ENCODE assay signal across 8 cellular contexts in the genomic region with DNA sequence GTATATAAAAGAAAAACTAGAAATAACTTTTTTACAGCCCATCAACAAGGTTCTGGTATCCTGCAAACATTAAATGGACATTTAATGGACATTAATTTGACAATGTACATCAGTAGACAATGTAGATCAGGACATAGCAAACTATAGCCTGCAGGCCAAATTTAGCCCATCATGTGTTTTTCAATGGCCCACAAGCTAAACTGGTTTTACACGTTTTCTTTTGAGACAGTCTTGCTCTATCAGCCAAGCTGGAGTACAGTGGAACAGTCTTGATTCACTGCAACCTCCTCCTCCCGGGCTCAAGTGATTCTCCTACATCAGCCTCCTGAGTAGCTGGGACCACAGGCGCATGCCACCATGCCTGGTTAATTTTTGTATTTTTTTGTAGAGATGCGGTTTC. TPM values are rescaled to one million over a fixed set of nuclear protein-coding genes. Genes with fewer than 3 reads are reported as not detected.
"Had no signal": no experiment of that assay in that cellular context is flagged by ENCODE, and none has a peak within 500 bp of the region (broad histone marks: within the 10 kb centered on the region; RNA-seq: fewer than 3 reads in every experiment).

No MANE protein-coding gene starts in this region.

- ATAC-seq: GM23338, HepG2 had no signal

- H3K4me2 ChIP-seq: GM23338 had no signal

- H3K4me3 ChIP-seq: GM23338 had no signal

- FAIRE-seq: H1, H54, HepG2 had no signal

- DNase-seq: H9, HCEC 1CT, KBM-7 had no signal

- H2AFZ ChIP-seq: GM23338 had no signal

RNA-seq across cellular contexts. Expression of gene ZNF630, which starts 7.2 kb away (rescaled TPM):
- total RNA-seq: HepG2, HT1080 had no signal

RNA-seq across cellular contexts. Expression of gene SPACA5, which starts 57.5 kb away (rescaled TPM):
- total RNA-seq: GM23338, H1, H9, HepG2, HT1080 had no signal
